Comparison of ENCODE assay signal across 8 cellular contexts in the genomic region with DNA sequence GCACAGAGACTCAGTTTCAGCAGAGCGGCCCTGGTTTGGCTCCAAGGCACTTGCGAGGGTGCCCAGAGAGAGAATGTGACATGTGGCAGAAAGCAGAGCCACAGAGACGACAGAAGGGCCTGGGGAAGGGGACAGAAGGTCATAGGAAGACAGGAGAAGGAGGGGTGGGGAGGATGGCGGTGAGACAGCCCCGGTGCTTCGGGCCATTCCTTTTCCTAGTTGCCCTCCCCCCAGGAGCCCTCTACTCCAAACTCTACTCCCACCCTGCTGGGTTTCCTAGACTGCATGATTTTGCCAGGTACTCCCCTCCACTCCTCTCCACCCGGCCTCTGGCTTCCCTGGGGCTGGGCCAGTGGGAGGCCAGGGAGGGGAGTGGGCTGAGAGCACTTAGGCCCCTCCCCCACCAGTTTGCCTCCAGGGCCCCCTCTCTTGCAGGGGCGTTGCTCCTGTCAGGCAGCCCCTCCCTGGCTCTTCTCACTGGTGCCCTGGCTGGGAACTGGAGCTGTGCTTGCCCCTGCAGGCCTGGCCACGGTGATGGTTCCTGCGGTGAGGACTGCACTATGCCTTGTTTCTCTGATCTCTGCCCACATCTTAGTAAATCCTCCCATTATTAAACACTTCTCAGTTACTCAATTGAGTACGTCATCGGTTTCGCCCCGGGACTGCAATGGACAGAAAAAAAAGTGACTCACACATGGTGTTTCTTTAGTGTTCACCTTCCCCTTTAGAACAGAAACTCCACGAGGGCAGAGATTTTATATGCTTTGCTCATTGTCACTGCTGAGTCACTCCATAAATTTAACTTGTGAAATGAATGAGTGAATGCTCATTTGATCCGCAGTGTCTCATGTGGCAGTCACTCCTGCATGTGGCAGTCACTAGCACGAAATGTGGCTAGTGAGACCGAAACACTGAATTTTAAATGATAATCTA. TPM values are rescaled to one million over a fixed set of nuclear protein-coding genes. Genes with fewer than 3 reads are reported as not detected.
DNase-seq lines count a peak whose midpoint lies in the region; ATAC-seq, FAIRE-seq and TF ChIP-seq lines count a peak whose summit lies in the region.

No MANE protein-coding gene starts in this region.

- H3K36me3 Mint-ChIP-seq in CD4-positive, CD25-positive, alpha-beta regulatory T cell, result no peaks in the 10 kb centered on the region
- no peaks in the 10 kb centered on the region for H3K36me3 Mint-ChIP-seq in stimulated activated memory B cell treated with anti-CD40 and anti-IgM and Interleukin-4, amounts not matched to agents 10 μg/mL and 1 μg/mL and 100 μg/mL, for 72 hours
- no peaks in the 10 kb centered on the region for H3K36me3 Mint-ChIP-seq in CD8-positive, alpha-beta T cell
- H3K36me3 Mint-ChIP-seq in naive thymus-derived CD8-positive, alpha-beta T cell, result no peaks in the 10 kb centered on the region

- H3K36me3 ChIP-seq in CD4-positive, CD25-positive, alpha-beta regulatory T cell (ENCODE audit: control insufficient read depth, insufficient read depth, low read length), result no peaks in the 10 kb centered on the region
- H3K36me3 ChIP-seq in GM12878 (ENCODE audit: control insufficient read depth in 2 of 2, insufficient read depth in 2 of 2, low read length in 1 of 2), result no peaks in the 10 kb centered on the region
- no peaks in the 10 kb centered on the region for H3K36me3 ChIP-seq in CD8-positive, alpha-beta T cell (ENCODE audit: insufficient read depth, low read length)

- CTCF ChIA-PET in GM12878 (lab: Yijun Ruan, JAX), result no interaction called here
- CTCF ChIA-PET in CD8-positive, alpha-beta T cell (lab: Charles Lee), result no interaction called here

- no peaks in the 10 kb centered on the region for H3K4me1 Mint-ChIP-seq in CD4-positive, CD25-positive, alpha-beta regulatory T cell
- peaks cover 26% of the 10 kb centered on the region for H3K4me1 Mint-ChIP-seq in stimulated activated memory B cell treated with anti-CD40 and anti-IgM and Interleukin-4, amounts not matched to agents 10 μg/mL and 1 μg/mL and 100 μg/mL, for 72 hours
- H3K4me1 Mint-ChIP-seq in CD8-positive, alpha-beta T cell (ENCODE audit: low read depth), result no peaks in the 10 kb centered on the region
- H3K4me1 Mint-ChIP-seq in naive thymus-derived CD8-positive, alpha-beta T cell, result peaks cover 0 to 3% (median 0%) of the 10 kb centered on the region in 4 donors

- RAD21 ChIA-PET in GM12878 (lab: Charles Lee; ENCODE audit: unreplicated experiment), result no interaction called here

- H3K27me3 ChIP-seq in CD4-positive, CD25-positive, alpha-beta regulatory T cell (ENCODE audit: control insufficient read depth, insufficient read depth, low read length), result no peaks in the 10 kb centered on the region
- H3K27me3 ChIP-seq in GM12878 (replicated peaks in 1 of 2; ENCODE audit: control insufficient read depth in 2 of 2, insufficient read depth in 2 of 2, low read length in 1 of 2) (no peaks in the 10 kb centered on the region), layer of hippocampus (ENCODE audit: control insufficient read depth, insufficient read depth, low read length) (no peaks in the 10 kb centered on the region)
- no peaks in the 10 kb centered on the region for H3K27me3 ChIP-seq in CD8-positive, alpha-beta T cell (ENCODE audit: insufficient read depth, low read length)

- POLR2A ChIA-PET in GM12878 (lab: Charles Lee), result interaction anchor here (0.6 kb wide), 1 partner anchor 229 kb away, joined by 4 read pairs; no protein-coding TSS in a partner anchor
- POLR2A ChIA-PET in CD8-positive, alpha-beta T cell (lab: Charles Lee), result no interaction called here
- POLR2A ChIA-PET in naive thymus-derived CD8-positive, alpha-beta T cell (lab: Charles Lee), result no interaction called here

- no peak for TF ChIP-seq EP300 in GM12878 (IDR thresholded peaks at IDR 0.05; ENCODE audit: borderline replicate concordance in 1 of 2, control insufficient read depth in 1 of 2, low read depth in 2 of 2, low read length in 2 of 2)

- SMC1A ChIA-PET in GM12878 (lab: Charles Lee; ENCODE audit: uncharacterized antibody, unreplicated experiment), result interaction anchor here (1.0 kb wide), 1 partner anchor 37 kb away, joined by 4 read pairs; no protein-coding TSS in a partner anchor

- WGBS in GM12878 (ENCODE audit: insufficient coverage, insufficient replicate concordance, low lambda C conversion rate, missing lambda C conversion rate), result 28% methylated on average over 15 of the region's 18 CpGs

- H3K27me3 Mint-ChIP-seq in CD4-positive, CD25-positive, alpha-beta regulatory T cell, result peaks cover 4% of the 10 kb centered on the region
- H3K27me3 Mint-ChIP-seq in stimulated activated memory B cell treated with anti-CD40 and anti-IgM and Interleukin-4, amounts not matched to agents 10 μg/mL and 1 μg/mL and 100 μg/mL, for 72 hours, result no peaks in the 10 kb centered on the region
- no peaks in the 10 kb centered on the region for H3K27me3 Mint-ChIP-seq in CD8-positive, alpha-beta T cell (ENCODE audit: low read depth)
- peaks cover 0 to 2% (median 0%) of the 10 kb centered on the region in 5 donors for H3K27me3 Mint-ChIP-seq in naive thymus-derived CD8-positive, alpha-beta T cell

- in situ Hi-C loops in GM12878 (cut with MboI), result no loop called here

- H3K4me2 ChIP-seq in GM12878 (ENCODE audit: control insufficient read depth, insufficient read depth), result no peak overlapping the region

- H3K27ac Mint-ChIP-seq in CD4-positive, CD25-positive, alpha-beta regulatory T cell, result no peak overlapping the region
- peak overlapping the region; percentile 49 for H3K27ac Mint-ChIP-seq in stimulated activated memory B cell treated with anti-CD40 and anti-IgM and Interleukin-4, amounts not matched to agents 10 μg/mL and 1 μg/mL and 100 μg/mL, for 72 hours
- H3K27ac Mint-ChIP-seq in CD8-positive, alpha-beta T cell, result no peak overlapping the region
- H3K27ac Mint-ChIP-seq in naive thymus-derived CD8-positive, alpha-beta T cell, result no peak overlapping the region

- H3K9me3 Mint-ChIP-seq in CD4-positive, CD25-positive, alpha-beta regulatory T cell, result no peaks in the 10 kb centered on the region
- no peaks in the 10 kb centered on the region for H3K9me3 Mint-ChIP-seq in stimulated activated memory B cell treated with anti-CD40 and anti-IgM and Interleukin-4, amounts not matched to agents 10 μg/mL and 1 μg/mL and 100 μg/mL, for 72 hours
- no peaks in the 10 kb centered on the region for H3K9me3 Mint-ChIP-seq in CD8-positive, alpha-beta T cell
- no peaks in the 10 kb centered on the region for H3K9me3 Mint-ChIP-seq in naive thymus-derived CD8-positive, alpha-beta T cell

- no peak for TF ChIP-seq POLR2A in GM12878 (IDR thresholded peaks at IDR 0.05; ENCODE audit: low read depth, low read length)

- no peak overlapping the region for H2AFZ ChIP-seq in GM12878 (ENCODE audit: control insufficient read depth, low read depth, low read length)

- H4K20me1 ChIP-seq in GM12878 (ENCODE audit: control insufficient read depth, insufficient read depth), result no peaks in the 10 kb centered on the region

- H3K4me3 ChIP-seq in CD4-positive, CD25-positive, alpha-beta regulatory T cell (ENCODE audit: low read depth, low read length), result no peak overlapping the region
- H3K4me3 ChIP-seq in GM12878, result no peak overlapping the region
- no peak overlapping the region for H3K4me3 ChIP-seq in CD8-positive, alpha-beta T cell (ENCODE audit: low read depth, low read length)

- BruUV-seq in GM12878 (replicated peaks; lab: Mats Ljungman, UMichigan), result no TSS peak

- DNase-seq in CD4-positive, CD25-positive, alpha-beta regulatory T cell, result no peak
- DNase-seq in NCI-H1694 (lab: John Stamatoyannopoulos, UW), result peak; percentile 88
- DNase-seq in GM12878 (ENCODE audit: low read depth, low spot score), result no peak
- no peak for DNase-seq in CD8-positive, alpha-beta T cell
- no peak for DNase-seq in naive thymus-derived CD8-positive, alpha-beta T cell

- H3K9ac ChIP-seq in GM12878 (ENCODE audit: control insufficient read depth, insufficient read depth, low read length), result no peak overlapping the region

- no peak overlapping the region for H3K27ac ChIP-seq in CD4-positive, CD25-positive, alpha-beta regulatory T cell (ENCODE audit: insufficient read depth, low read length, poor library complexity, severe bottlenecking)
- no peak overlapping the region for H3K27ac ChIP-seq in GM12878 (ENCODE audit: control insufficient read depth, insufficient read depth)
- H3K27ac ChIP-seq in layer of hippocampus (ENCODE audit: low read depth, low read length), result peak overlapping the region; percentile 43
- H3K27ac ChIP-seq in CD8-positive, alpha-beta T cell (ENCODE audit: low read depth, low read length), result no peak overlapping the region

- H3K4me1 ChIP-seq in CD4-positive, CD25-positive, alpha-beta regulatory T cell (ENCODE audit: control insufficient read depth, insufficient read depth, low read length, poor library complexity, severe bottlenecking), result no peaks in the 10 kb centered on the region
- peaks cover 17% of the 10 kb centered on the region for H3K4me1 ChIP-seq in GM12878 (ENCODE audit: control insufficient read depth, insufficient read depth, low read length)
- no peaks in the 10 kb centered on the region for H3K4me1 ChIP-seq in CD8-positive, alpha-beta T cell (ENCODE audit: insufficient read depth, low read length)

- ATAC-seq in CD4-positive, CD25-positive, alpha-beta regulatory T cell (ENCODE audit: low read depth in 2 of 2), result peak; percentile 25 to 28
- ATAC-seq in GM12878, result peak; percentile 72
- ATAC-seq in stimulated activated memory B cell treated with anti-CD40 and anti-IgM and Interleukin-4, amounts not matched to agents 10 μg/mL and 1 μg/mL and 100 μg/mL, for 72 hours, result peak; percentile 42
- ATAC-seq in CD8-positive, alpha-beta T cell, result no peak
- no peak for ATAC-seq in HG03135 (IDR thresholded peaks at IDR 0.05; ENCODE audit: unreplicated experiment)
- ATAC-seq in naive thymus-derived CD8-positive, alpha-beta T cell, result no peak

- FAIRE-seq in GM12878 (lab: Jason Lieb, UNC), result no peak

- H3K4me3 Mint-ChIP-seq in CD4-positive, CD25-positive, alpha-beta regulatory T cell, result no peak overlapping the region
- no peak overlapping the region for H3K4me3 Mint-ChIP-seq in stimulated activated memory B cell treated with anti-CD40 and anti-IgM and Interleukin-4, amounts not matched to agents 10 μg/mL and 1 μg/mL and 100 μg/mL, for 72 hours
- H3K4me3 Mint-ChIP-seq in CD8-positive, alpha-beta T cell, result no peak overlapping the region
- H3K4me3 Mint-ChIP-seq in naive thymus-derived CD8-positive, alpha-beta T cell, result no peak overlapping the region

- H3K9me3 ChIP-seq in CD4-positive, CD25-positive, alpha-beta regulatory T cell (ENCODE audit: control insufficient read depth in 2 of 2, low read length in 2 of 2), result no peaks in the 10 kb centered on the region
- H3K9me3 ChIP-seq in GM12878 (replicated peaks; ENCODE audit: control insufficient read depth, insufficient read depth, low read length), result no peaks in the 10 kb centered on the region
- H3K9me3 ChIP-seq in CD8-positive, alpha-beta T cell (ENCODE audit: low read length), result no peaks in the 10 kb centered on the region

- no peaks in the 10 kb centered on the region for H3K79me2 ChIP-seq in GM12878 (ENCODE audit: control insufficient read depth, insufficient read depth, low read length)

- TF ChIP-seq RAD21 in GM12878 (IDR thresholded peaks at IDR 0.05; ENCODE audit: insufficient read depth, low read depth, low read length), result no peak

- intact Hi-C loops in GM12878 (cut with micrococcal nuclease; ENCODE audit: unreplicated experiment), result no loop called here
- intact Hi-C loops in CD8-positive, alpha-beta T cell (cut with DNase I, micrococcal nuclease), result no loop called here

- no peak for TF ChIP-seq CTCF in GM12878 (IDR thresholded peaks at IDR 0.05 in 2 of 3, conservative IDR thresholded peaks at IDR 0.05 in 1 of 3; ENCODE audit: control insufficient read depth in 2 of 3, extremely low read depth in 1 of 3, insufficient read depth in 1 of 3, low read depth in 3 of 3, low read length in 3 of 3)
- no peak for TF ChIP-seq CTCF in CD8-positive, alpha-beta T cell (IDR thresholded peaks at IDR 0.05)

RNA-seq across cellular contexts. Expression of a gene that starts 58.7 kb away (rescaled TPM):
- 153 TPM for total RNA-seq in CD4-positive, CD25-positive, alpha-beta regulatory T cell
- 10 to 100 TPM; 65.9 to 85.9 (median 76.4) TPM for polyA plus RNA-seq in CD4-positive, CD25-positive, alpha-beta regulatory T cell
- 171 and 179 TPM in 2 replicates for total RNA-seq in GM12878 (2013; cell fraction: nucleolus; rRNA removed)
- 81.8 and 82.6 TPM in 2 replicates for total RNA-seq in GM12878 (2014; rRNA removed)
- total RNA-seq in GM12878 (2014; rRNA removed; fragmentation: Illumina TruSeq; extraction: Trizol), result 85.2 and 87.6 TPM in 2 replicates
- 70.7 and 74.8 TPM in 2 replicates for total RNA-seq in GM12878 (2021)
- polyA plus RNA-seq in GM12878 (2011; ENCODE audit: low read depth), result 17.5 TPM
- polyA plus RNA-seq in GM12878 (2011; rRNA removed), result 71.0 and 94.6 TPM in 2 replicates
- polyA plus RNA-seq in GM12878 (2011; cell fraction: cytosol; rRNA removed), result 31.1 and 34.6 TPM in 2 replicates
- polyA plus RNA-seq in GM12878 (2011; cell fraction: nucleus; rRNA removed), result 36.5 and 43.8 TPM in 2 replicates
- polyA plus RNA-seq in GM12878 (2012), result 19.5 and 25.2 TPM in 2 replicates
- 62.3 and 80.9 TPM in 2 replicates for polyA plus RNA-seq in GM12878 (2014; fragmentation: Illumina TruSeq; extraction: Trizol)
- polyA plus RNA-seq in GM12878 (2014; fragmentation: Nextera tagmentation; extraction: Ambion mirVana), result 10 to 100 TPM in 1 of 2 experiments, 1 to 10 TPM in 1; 9.9 to 12.2 TPM
- 42.4 TPM in 2 replicates for polyA plus RNA-seq in GM12878 (2014; rRNA removed)
- polyA plus RNA-seq in GM12878 (2016; fragmentation: Nextera tagmentation; extraction: Ambion mirVana), result 10 to 100 TPM; 35.8 to 36.2 TPM
- 114 and 144 TPM in 2 replicates for polyA minus RNA-seq in GM12878 (2011; rRNA and poly(A)+ RNA removed)
- polyA minus RNA-seq in GM12878 (2011; cell fraction: cytosol; rRNA and poly(A)+ RNA removed), result 35.6 and 37.4 TPM in 2 replicates
- polyA minus RNA-seq in GM12878 (2011; cell fraction: nucleus; rRNA and poly(A)+ RNA removed), result 87.9 and 121 TPM in 2 replicates
- 100 to 1,000 TPM; 166 to 169 TPM for total RNA-seq in CD8-positive, alpha-beta T cell
- 100 to 1,000 TPM; 135 to 141 TPM for total RNA-seq in naive thymus-derived CD8-positive, alpha-beta T cell
- polyA plus RNA-seq in naive thymus-derived CD8-positive, alpha-beta T cell, result 10 to 100 TPM; 51.4 to 67.9 (median 60.2) TPM

Comparison
In these comparisons a context has a peak if more than half of its experiments do, and no peak if none do; other contexts are left out.
1. ATAC-seq: peak in CD4-positive, CD25-positive, alpha-beta regulatory T cell (2 of 2), GM12878 (single experiment) and stimulated activated memory B cell treated with anti-CD40 and anti-IgM and Interleukin-4, amounts not matched to agents 10 μg/mL and 1 μg/mL and 100 μg/mL, for 72 hours (single experiment); none in CD8-positive, alpha-beta T cell (single experiment), HG03135 (single experiment) and naive thymus-derived CD8-positive, alpha-beta T cell (0 of 2).